ENCODE assay signal across 24 cellular contexts in the genomic region with DNA sequence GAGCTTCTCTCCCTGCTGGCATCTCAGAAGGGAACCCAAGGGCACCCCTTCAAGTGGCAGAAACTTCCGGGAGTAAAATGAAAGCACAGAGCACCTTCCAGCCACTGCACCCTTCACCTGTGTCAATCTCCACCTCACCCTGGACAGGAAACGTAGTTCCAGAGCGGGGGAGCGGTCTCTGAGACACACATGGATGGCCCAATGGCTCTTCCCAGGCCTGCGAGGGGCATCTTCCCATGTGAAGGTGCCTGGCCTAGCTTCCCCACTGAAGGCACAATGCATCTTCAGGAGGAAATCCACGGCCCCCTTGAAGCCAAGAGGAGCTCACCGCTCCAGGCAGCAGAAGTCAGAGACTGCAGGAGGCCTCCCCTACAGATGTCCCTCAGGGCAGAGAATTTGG.
"Had no signal": no experiment of that assay in that cellular context is flagged by ENCODE, and none has a peak within 500 bp of the region (broad histone marks: within the 10 kb centered on the region; RNA-seq: fewer than 3 reads in every experiment).

No MANE protein-coding gene starts in this region.

- FAIRE-seq: islet of Langerhans had no signal

- H3K4me1 ChIP-seq: parathyroid adenoma, psoas muscle, right lobe of liver, tibial nerve, vagina had no signal

- H3K27ac ChIP-seq: neutrophil, psoas muscle, right lobe of liver, tibial nerve, vagina had no signal

- H3K9ac ChIP-seq: parathyroid adenoma had no signal

- H3K36me3 ChIP-seq: heart left ventricle, right lobe of liver, tibial nerve, vagina had no signal

- H3K27me3 ChIP-seq: heart left ventricle, neutrophil, right lobe of liver, tibial nerve, vagina had no signal

- H3K4me3 ChIP-seq: heart left ventricle, psoas muscle, right lobe of liver, smooth muscle cell, tibial nerve, vagina had no signal

- DNase-seq: hypothalamus; immature natural killer cell; kidney glomerular epithelial cell; left cardiac atrium; occipital lobe; psoas muscle; stimulated activated CD4-positive, alpha-beta T cell treated with anti-CD3 and anti-CD28 coated beads, Interleukin-1b, Interleukin-23, amount 100 ng/mL, for 48 hours; stimulated activated CD4-positive, alpha-beta T cell treated with anti-CD3 and anti-CD28 coated beads, Interleukin-2, amount 100 ng/mL, for 48 hours; stimulated activated CD4-positive, alpha-beta T cell treated with anti-CD3 and anti-CD28 coated beads, Interleukin-4, amount 100 ng/mL, for 4 hours; stimulated activated CD8-positive, alpha-beta memory T cell treated with anti-CD3 and anti-CD28 coated beads, Interleukin-4, amount 100 ng/mL, for 48 hours; stimulated activated naive CD4-positive, alpha-beta T cell treated with Interleukin-2 at 50 U/mL for 16 hours; stimulated activated naive CD8-positive, alpha-beta T cell treated with anti-CD3 and anti-CD28 coated beads, Interleukin-15, amount 100 ng/mL, for 72 hours; substantia nigra had no signal

- ATAC-seq: left cardiac atrium; left lobe of liver; naive thymus-derived CD8-positive, alpha-beta T cell; psoas muscle; stimulated activated memory B cell treated with anti-CD40 and anti-IgM and Interleukin-4, amounts not matched to agents 10 μg/mL and 1 μg/mL and 100 μg/mL, for 72 hours; stimulated activated naive CD8-positive, alpha-beta T cell treated with anti-CD3 and anti-CD28 coated beads, Interleukin-15, amount 100 ng/mL, for 72 hours had no signal

- H3K9me3 ChIP-seq: neutrophil, psoas muscle, right lobe of liver, vagina had no signal
